Comparison of ENCODE assay signal across 8 cellular contexts in the genomic region with DNA sequence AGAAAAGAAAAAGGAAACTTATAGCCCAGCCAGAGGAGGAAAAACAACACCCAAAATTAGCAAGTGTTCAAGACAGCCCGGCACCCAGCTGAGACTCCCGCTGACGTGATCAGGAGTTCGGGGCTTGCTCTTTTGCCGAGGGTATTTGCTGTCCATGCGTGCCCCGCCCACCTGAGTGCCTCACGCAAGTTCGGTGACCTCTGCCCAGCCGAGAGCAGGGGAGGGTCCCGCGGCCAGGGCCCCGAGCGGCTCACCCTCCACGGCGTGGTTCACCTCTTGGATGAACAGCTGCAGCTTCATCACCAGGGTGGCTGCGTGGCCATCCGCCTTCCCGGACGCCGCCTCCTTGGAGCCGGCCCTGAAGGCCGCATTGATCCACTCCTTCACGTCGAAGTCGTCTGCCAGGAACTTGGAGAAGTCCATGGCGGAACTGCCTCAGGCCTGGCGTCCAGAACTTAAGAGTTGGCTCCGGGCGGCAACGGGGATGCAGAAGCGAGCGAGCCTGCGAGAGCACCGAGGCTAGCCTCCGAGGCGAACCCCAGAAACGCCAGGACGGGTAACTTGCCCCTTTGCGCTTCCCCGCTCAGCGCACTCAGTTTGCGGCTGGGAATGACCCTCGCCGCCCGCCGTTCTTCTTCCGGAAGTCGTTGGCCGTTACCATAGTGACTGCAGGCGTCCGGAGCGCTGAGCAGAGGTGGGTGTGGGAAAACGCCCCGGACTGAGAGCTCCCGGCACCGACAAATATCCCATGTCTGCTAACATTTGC. TPM values are rescaled to one million over a fixed set of nuclear protein-coding genes. Genes with fewer than 3 reads are reported as not detected.
DNase-seq lines count a peak whose midpoint lies in the region; ATAC-seq and TF ChIP-seq lines count a peak whose summit lies in the region.

A gene (minus strand): TSS at position 618 of the 766 bp plus-strand sequence. CDS start 195 bp downstream, at position 423.

- peak within 1 kb of the TSS; percentile 96 for H3K4me3 ChIP-seq in HUES6 (ENCODE audit: low read depth, low read length)
- H3K4me3 ChIP-seq in PC-9: peak within 1 kb of the TSS; percentile 97
- H3K4me3 ChIP-seq in epithelial cell of esophagus (ENCODE audit: low read length): peak within 1 kb of the TSS; percentile 96
- peak within 1 kb of the TSS; percentile 93 for H3K4me3 ChIP-seq in mononuclear cell (ENCODE audit: low read length)

- intact Hi-C loops in PC-9 (cut with micrococcal nuclease; ENCODE audit: unreplicated experiment): loop anchor here (1.0 to 5.0 kb wide), 2 partner anchors 55 to 105 kb away; a partner anchor contains a TSS

- H3K36me3 ChIP-seq in HUES6 (ENCODE audit: control insufficient read depth, insufficient read depth, low read length): no peaks in the 10 kb centered on the region
- H3K36me3 ChIP-seq in PC-9 (ENCODE audit: low read depth): no peaks in the 10 kb centered on the region

- POLR2A ChIA-PET in PC-9 (lab: Charles Lee; ENCODE audit: unreplicated experiment): no interaction called here

- peak within 1 kb of the TSS; percentile 99 for H2AFZ ChIP-seq in PC-9

- TF ChIP-seq CTCF in PC-9 (conservative IDR thresholded peaks at IDR 0.05): no peak
- TF ChIP-seq CTCF in epithelial cell of esophagus (IDR thresholded peaks at IDR 0.05; ENCODE audit: insufficient read depth, low read depth, low read length, missing control alignments): no peak

- no peaks in the 10 kb centered on the region; the same call in 1 of the 2 replicates for H4K20me1 ChIP-seq in PC-9 (ENCODE audit: insufficient read depth)

- H3K4me1 ChIP-seq in HUES6 (ENCODE audit: control insufficient read depth, insufficient read depth, low read length): 0 out of 2 replicates have a peak, but pooled peaks cover 4% of the 10 kb centered on the region
- peaks cover 24% of the 10 kb centered on the region for H3K4me1 ChIP-seq in PC-9 (replicated peaks; ENCODE audit: insufficient read depth)
- H3K4me1 ChIP-seq in mononuclear cell (ENCODE audit: insufficient read depth, low read length): peaks cover 17% of the 10 kb centered on the region

- peak within 1 kb of the TSS; percentile 87; the same call in 1 of the 2 replicates for H3K27ac ChIP-seq in HUES6 (ENCODE audit: low read depth, low read length)
- H3K27ac ChIP-seq in PC-9: peak within 1 kb of the TSS; percentile 43

- peaks cover 8% of the 10 kb centered on the region; the same call in 1 of the 2 replicates for H3F3A ChIP-seq in PC-9 (ENCODE audit: insufficient read depth, low read depth)

- peak; percentile 85 for ATAC-seq in GM21367 (IDR thresholded peaks at IDR 0.05; ENCODE audit: unreplicated experiment)

- H3K79me2 ChIP-seq in PC-9 (ENCODE audit: low read depth): peaks cover 40% of the 10 kb centered on the region

- H3K27me3 ChIP-seq in HUES6 (ENCODE audit: control insufficient read depth, insufficient read depth, low read length) (no peaks in the 10 kb centered on the region), PC-9 (ENCODE audit: insufficient read depth, low read depth) (no peaks in the 10 kb centered on the region), mononuclear cell (ENCODE audit: insufficient read depth, low read length) (no peaks in the 10 kb centered on the region)

- H3K9me2 ChIP-seq in PC-9 (ENCODE audit: insufficient read depth): no peaks in the 10 kb centered on the region

- TSS peak; percentile 51 for BruUV-seq in PC-9 (replicated peaks; lab: Mats Ljungman, UMichigan)

- DNase-seq in COLO829 (ENCODE audit: low spot score): peak; percentile 89
- DNase-seq in PC-9: peak; percentile 71 to 90
- peak; percentile 85 for DNase-seq in activated T-cell treated with anti-CD3 and anti-CD28 coated beads for 48 hours (ENCODE audit: low read depth)
- DNase-seq in epithelial cell of esophagus (ENCODE audit: low read depth): peak; percentile 90
- DNase-seq in stimulated activated CD8-positive, alpha-beta memory T cell treated with anti-CD3 and anti-CD28 coated beads, Interleukin-2, amount 100 ng/mL, for 1 hour (ENCODE audit: low read depth in 2 of 2): peak; percentile 65 to 67

- CTCF ChIA-PET in PC-9 (lab: Charles Lee): interaction anchor here (0.7 kb wide), 1 partner anchor 86 kb away, joined by 3 read pairs; no protein-coding TSS in a partner anchor

- H3K4me2 ChIP-seq in PC-9: peak within 1 kb of the TSS; percentile 75

- H3K9me3 ChIP-seq in HUES6 (ENCODE audit: control insufficient read depth, insufficient read depth, low read depth, low read length) (no peaks in the 10 kb centered on the region), PC-9 (ENCODE audit: insufficient read depth, low read depth) (no peaks in the 10 kb centered on the region), mononuclear cell (ENCODE audit: low read depth, low read length) (no peaks in the 10 kb centered on the region)

- H3K9ac ChIP-seq in HUES6 (ENCODE audit: low read length): peak within 1 kb of the TSS; percentile 93

RNA-seq across cellular contexts. Expression of the gene that starts here (rescaled TPM):
- total RNA-seq in PC-9 (2021): 38.3 and 40.7 TPM in 2 replicates
- total RNA-seq in mononuclear cell: 8.0 TPM

Comparison
In these comparisons a context has a peak if more than half of its experiments do, and no peak if none do; other contexts are left out.
1. Peak in every context shown above with its lines: DNase-seq, ATAC-seq, H3K4me3 ChIP-seq and H3K27ac ChIP-seq.